29 cellular contexts compared by ENCODE assay signal in the genomic region with DNA sequence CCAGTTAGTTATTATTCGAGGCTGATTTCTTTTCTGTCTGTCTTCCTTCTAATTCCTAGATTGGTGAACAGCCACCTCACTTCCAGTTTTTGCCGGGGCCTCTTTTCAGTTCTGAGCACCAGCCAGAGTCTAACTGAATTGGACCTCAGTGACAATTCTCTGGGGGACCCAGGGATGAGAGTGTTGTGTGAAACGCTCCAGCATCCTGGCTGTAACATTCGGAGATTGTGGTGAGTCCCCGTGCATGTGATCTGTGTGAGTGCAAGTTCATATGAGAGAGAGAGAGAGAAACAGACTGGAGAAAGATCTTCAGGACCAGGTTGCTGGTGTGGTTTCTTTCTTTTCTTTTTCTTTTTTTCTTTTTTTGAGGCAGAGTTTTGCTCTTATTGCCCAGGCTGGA. TPM values are rescaled to one million over a fixed set of nuclear protein-coding genes. Genes with fewer than 3 reads are reported as not detected.
DNase-seq lines count a peak whose midpoint lies in the region; ATAC-seq and TF ChIP-seq lines count a peak whose summit lies in the region.
"Had no signal": no experiment of that assay in that cellular context is flagged by ENCODE, and none has a peak within 500 bp of the region (broad histone marks: within the 10 kb centered on the region; RNA-seq: fewer than 3 reads in every experiment).

No MANE protein-coding gene starts in this region.

- peak overlapping the region; percentile 67 for H3K27ac Mint-ChIP-seq in neural crest cell (ENCODE audit: unreplicated experiment)
- H3K27ac Mint-ChIP-seq in effector memory CD8-positive, alpha-beta T cell: peak overlapping the region in 1 of 2 donors; percentile 13
- H3K27ac Mint-ChIP-seq: IgD-negative memory B cell had no signal

- no peaks in the 10 kb centered on the region for H3K36me3 ChIP-seq in left ventricle myocardium inferior

- no peak overlapping the region for H3K4me3 Mint-ChIP-seq in neural crest cell
- H3K4me3 Mint-ChIP-seq in effector memory CD8-positive, alpha-beta T cell: no peak overlapping the region
- H3K4me3 Mint-ChIP-seq: CD4-positive, alpha-beta memory T cell; H9; IgD-negative memory B cell had no signal

- intact Hi-C loops in Right ventricle myocardium superior (cut with DNase I) (no loop called here), left ventricle myocardium inferior (cut with micrococcal nuclease) (no loop called here)

- H3K27me3 Mint-ChIP-seq in neural crest cell (ENCODE audit: low read depth): peaks cover 2% of the 10 kb centered on the region
- no peaks in the 10 kb centered on the region for H3K27me3 Mint-ChIP-seq in effector memory CD8-positive, alpha-beta T cell
- H3K27me3 Mint-ChIP-seq: CD4-positive, alpha-beta memory T cell had no signal

- H3K27me3 ChIP-seq in left ventricle myocardium inferior (ENCODE audit: low read depth): peaks cover 42% of the 10 kb centered on the region

- no peaks in the 10 kb centered on the region for H3K4me1 ChIP-seq in left ventricle myocardium inferior

- H3K4me3 ChIP-seq in left ventricle myocardium inferior: no peak overlapping the region
- H3K4me3 ChIP-seq: GM12878, GM23248 had no signal

- ATAC-seq in Right ventricle myocardium superior (ENCODE audit: poor library complexity) (peak; percentile 57), HG03571 (IDR thresholded peaks at IDR 0.05; ENCODE audit: unreplicated experiment) (no peak)
- no peak for ATAC-seq in effector memory CD8-positive, alpha-beta T cell (replicated peaks)

- H3K27ac ChIP-seq in left ventricle myocardium inferior (replicated peaks): no peak overlapping the region
- H3K27ac ChIP-seq: GM23248, HL-60, KMS-11, RWPE1 had no signal

- no peaks in the 10 kb centered on the region for H3K9me3 Mint-ChIP-seq in neural crest cell
- no peaks in the 10 kb centered on the region for H3K9me3 Mint-ChIP-seq in effector memory CD8-positive, alpha-beta T cell
- H3K9me3 Mint-ChIP-seq: H9, IgD-negative memory B cell had no signal

- no peaks in the 10 kb centered on the region for H3K36me3 Mint-ChIP-seq in neural crest cell (ENCODE audit: low read depth)
- peaks cover 33% of the 10 kb centered on the region for H3K36me3 Mint-ChIP-seq in effector memory CD8-positive, alpha-beta T cell (ENCODE audit: insufficient read depth)

- no peaks in the 10 kb centered on the region for H3K9me3 ChIP-seq in left ventricle myocardium inferior (replicated peaks)

- H3K4me1 Mint-ChIP-seq in neural crest cell: no peaks in the 10 kb centered on the region
- H3K4me1 Mint-ChIP-seq in effector memory CD8-positive, alpha-beta T cell (ENCODE audit: low read depth in 2 of 2): peaks cover 0 to 10% of the 10 kb centered on the region in 2 donors
- H3K4me1 Mint-ChIP-seq: H9 had no signal

- DNase-seq in Right ventricle myocardium superior (no peak), left ventricle myocardium inferior (no peak), LHCN-M2 (ENCODE audit: low read depth) (peak; percentile 21), neural crest cell (ENCODE audit: low read depth, low spot score) (no peak), NCI-H1436 treated with DMSO at 0.1 percent for 48 hours (lab: John Stamatoyannopoulos, UW) (no peak)
- DNase-seq in effector memory CD8-positive, alpha-beta T cell: no peak
- DNase-seq: CD4-positive, alpha-beta memory T cell; COR-L47; GDM1; GM23248; H9; NCI-H1092; NCI-H1417 treated with DMSO at 0.1 percent for 48 hours; NCI-H187; NCI-H2081 treated with DMSO at 0.1 percent for 48 hours; NCI-H2171; NCI-H226; NCI-H510A; NCI-H69; SIG-M5 had no signal

- TF ChIP-seq CTCF in left ventricle myocardium inferior (IDR thresholded peaks at IDR 0.05; ENCODE audit: borderline replicate concordance) (no peak), neural crest cell (conservative IDR thresholded peaks at IDR 0.05) (no peak)

RNA-seq across cellular contexts. Expression of a gene that starts 13.6 kb away (rescaled TPM):
- total RNA-seq in Right ventricle myocardium superior (0.56 TPM), left ventricle myocardium inferior (0.66 TPM), LHCN-M2 (2014; rRNA removed) (0.57 and 0.58 TPM in 2 replicates), neural crest cell (0.07 TPM in 2 replicates)
- 0.19 TPM for polyA plus RNA-seq in LHCN-M2 (2012)
- total RNA-seq: H9, OCI-LY7 had no signal
- polyA plus RNA-seq: BJ had no signal

RNA-seq across cellular contexts. Expression of a gene that starts 28.4 kb away (rescaled TPM):
- total RNA-seq in Right ventricle myocardium superior: not detected
- total RNA-seq in left ventricle myocardium inferior: not detected
- total RNA-seq in LHCN-M2 (2014; rRNA removed): not detected in 2 replicates
- not detected for polyA plus RNA-seq in LHCN-M2 (2012)
- not detected in 2 replicates for total RNA-seq in neural crest cell
- total RNA-seq: A172; CD4-positive, alpha-beta memory T cell; GM12878; GM23248; H9; OCI-LY7 had no signal
- polyA plus RNA-seq: BJ; CD4-positive, alpha-beta memory T cell; GM23248; IgD-negative memory B cell had no signal
